Comparison of ENCODE assay signal across 8 cellular contexts in genomic region chr20:44967207-44967807, GRCh38. TPM values are rescaled to one million over a fixed set of nuclear protein-coding genes. Genes with fewer than 3 reads are reported as not detected.
DNase-seq lines count a peak whose midpoint lies in the region; TF ChIP-seq lines count a peak whose summit lies in the region.

No MANE protein-coding gene starts in this region.

- H3K4me2 ChIP-seq in Loucy (ENCODE audit: low read depth, low read length, poor library complexity, severe bottlenecking): peak overlapping the region; percentile 90

- DNase-seq in CD8-positive, alpha-beta memory T cell: peak in 4 of 5 donors; percentile 23 to 69 (median 54)
- DNase-seq in activated T-cell treated with anti-CD3 and anti-CD28 coated beads, Interleukin-2, amount 50 U/mL, for 1 hour: peak; percentile 48
- DNase-seq in germinal center (ENCODE audit: low spot score) (peak; percentile 41), COLO668 (lab: John Stamatoyannopoulos, UW; ENCODE audit: unreplicated experiment) (no peak), DMS79 (lab: John Stamatoyannopoulos, UW) (no peak), SK-N-DZ (ENCODE audit: low spot score) (no peak)

- H3K9me3 ChIP-seq in CD8-positive, alpha-beta memory T cell (ENCODE audit: low read length): no peaks in the 10 kb centered on the region
- H3K9me3 ChIP-seq in Loucy (ENCODE audit: insufficient read depth, low read depth, low read length): no peaks in the 10 kb centered on the region

- peak overlapping the region; percentile 89 for H3K27ac ChIP-seq in CD8-positive, alpha-beta memory T cell (ENCODE audit: low read depth, low read length)
- no peak overlapping the region for H3K27ac ChIP-seq in rectal smooth muscle tissue (ENCODE audit: low read depth, low read length)

- POLR2A ChIA-PET in CD8-positive, alpha-beta memory T cell (lab: Charles Lee): interaction anchor here (0.6 to 2.9 kb wide), 6 partner anchors 11 to 326 kb away, joined by 3 to 52 read pairs (median 4); partner anchors contain the start of gene YWHAB

- peak overlapping the region; percentile 94 to 99 (median 96) for H3K4me3 Mint-ChIP-seq in CD8-positive, alpha-beta memory T cell

- H3K27me3 Mint-ChIP-seq in CD8-positive, alpha-beta memory T cell: peaks cover 0 to 3% of the 10 kb centered on the region in 2 donors

- no peak for TF ChIP-seq CTCF in Loucy (conservative IDR thresholded peaks at IDR 0.05; ENCODE audit: low read length)

- peaks cover 57% of the 10 kb centered on the region for H3K79me2 ChIP-seq in Loucy (ENCODE audit: insufficient read depth, low read length)

- H3K4me3 ChIP-seq in CD8-positive, alpha-beta memory T cell (ENCODE audit: low read length): peak overlapping the region; percentile 99
- H3K4me3 ChIP-seq in Loucy (ENCODE audit: low read length, poor library complexity, severe bottlenecking) (peak overlapping the region; percentile 96), rectal smooth muscle tissue (ENCODE audit: low read length) (peak overlapping the region; percentile 96)

- CTCF ChIA-PET in CD8-positive, alpha-beta memory T cell (lab: Charles Lee): interaction anchor here (0.9 to 4.5 kb wide), 5 partner anchors 10 to 82 kb away, joined by 3 to 35 read pairs (median 4); partner anchors contain the start of gene YWHAB

- no peaks in the 10 kb centered on the region for H3K9me2 ChIP-seq in Loucy (replicated peaks; ENCODE audit: low read depth, low read length)

- H4K20me1 ChIP-seq in Loucy (ENCODE audit: insufficient read depth, low read length, poor library complexity, severe bottlenecking): peaks cover 17% of the 10 kb centered on the region

- peaks cover 48 to 51% (median 48%) of the 10 kb centered on the region in 3 donors for H3K4me1 Mint-ChIP-seq in CD8-positive, alpha-beta memory T cell

- H3F3A ChIP-seq in Loucy (ENCODE audit: low read depth): peaks cover 3% of the 10 kb centered on the region; the same call in 1 of the 2 replicates

- H3K4me1 ChIP-seq in CD8-positive, alpha-beta memory T cell (ENCODE audit: insufficient read depth, low read length): peaks cover 25% of the 10 kb centered on the region
- H3K4me1 ChIP-seq in Loucy (ENCODE audit: insufficient read depth, low read length, poor library complexity, severe bottlenecking) (peaks cover 45% of the 10 kb centered on the region), rectal smooth muscle tissue (ENCODE audit: control insufficient read depth, insufficient read depth, low read length) (no peaks in the 10 kb centered on the region)

- H3K9me3 Mint-ChIP-seq in CD8-positive, alpha-beta memory T cell: no peaks in the 10 kb centered on the region

- H3K36me3 ChIP-seq in CD8-positive, alpha-beta memory T cell (ENCODE audit: insufficient read depth, low read length): peaks cover under 1% of the 10 kb centered on the region
- 0 out of 2 replicates have a peak, but pooled peaks cover 3% of the 10 kb centered on the region for H3K36me3 ChIP-seq in Loucy (ENCODE audit: insufficient read depth, low read length)
- H3K36me3 ChIP-seq in rectal smooth muscle tissue (ENCODE audit: control insufficient read depth, insufficient read depth, low read length): peaks cover 2% of the 10 kb centered on the region

- peak overlapping the region; percentile 89 to 100 (median 94) for H3K27ac Mint-ChIP-seq in CD8-positive, alpha-beta memory T cell

- H3K9ac ChIP-seq in Loucy (ENCODE audit: low read depth, low read length, poor library complexity, severe bottlenecking) (peak overlapping the region; percentile 80), rectal smooth muscle tissue (ENCODE audit: low read length) (peak overlapping the region; percentile 86)

- H2AFZ ChIP-seq in Loucy (ENCODE audit: low read length): no peak overlapping the region

- H3K27me3 ChIP-seq in CD8-positive, alpha-beta memory T cell (ENCODE audit: insufficient read depth, low read length, poor library complexity, severe bottlenecking): no peaks in the 10 kb centered on the region
- H3K27me3 ChIP-seq in Loucy (ENCODE audit: insufficient read depth, low read length, poor library complexity, severe bottlenecking): no peaks in the 10 kb centered on the region
- no peaks in the 10 kb centered on the region for H3K27me3 ChIP-seq in rectal smooth muscle tissue (ENCODE audit: control insufficient read depth, insufficient read depth, low read length)

- peaks cover 6 to 53% (median 6%) of the 10 kb centered on the region in 3 donors for H3K36me3 Mint-ChIP-seq in CD8-positive, alpha-beta memory T cell

RNA-seq across cellular contexts. Expression of gene STK4, which starts 1.0 kb away (rescaled TPM):
- 100 to 1,000 TPM; 200 to 210 TPM for total RNA-seq in CD8-positive, alpha-beta memory T cell
- 192 TPM for polyA plus RNA-seq in CD8-positive, alpha-beta memory T cell
- 27.6 and 29.1 TPM in 2 replicates for polyA plus RNA-seq in SK-N-DZ (2014; cell fraction: cytosol; rRNA removed)
- polyA plus RNA-seq in SK-N-DZ (2014; cell fraction: nucleus; rRNA removed): 17.6 and 28.1 TPM in 2 replicates

RNA-seq across cellular contexts. Expression of gene TOMM34, which starts 7.1 kb away (rescaled TPM):
- 10 to 100 TPM; 75.4 to 76.8 TPM for total RNA-seq in CD8-positive, alpha-beta memory T cell
- polyA plus RNA-seq in CD8-positive, alpha-beta memory T cell: 21.0 TPM
- polyA plus RNA-seq in SK-N-DZ (2014; cell fraction: cytosol; rRNA removed): 77.3 and 88.2 TPM in 2 replicates
- 42.9 and 44.3 TPM in 2 replicates for polyA plus RNA-seq in SK-N-DZ (2014; cell fraction: nucleus; rRNA removed)

RNA-seq across cellular contexts. Expression of gene PABPC1L, which starts 57.4 kb away (rescaled TPM):
- 10 to 100 TPM; 61.1 to 61.4 TPM for total RNA-seq in CD8-positive, alpha-beta memory T cell
- polyA plus RNA-seq in CD8-positive, alpha-beta memory T cell: 1.3 TPM
- polyA plus RNA-seq in SK-N-DZ (2014; cell fraction: cytosol; rRNA removed): 14.1 and 21.6 TPM in 2 replicates
- polyA plus RNA-seq in SK-N-DZ (2014; cell fraction: nucleus; rRNA removed): 68.0 and 143 TPM in 2 replicates

Comparison
In these comparisons a context has a peak if more than half of its experiments do, and no peak if none do; other contexts are left out.
1. DNase-seq: peak in CD8-positive, alpha-beta memory T cell (4 of 5), activated T-cell treated with anti-CD3 and anti-CD28 coated beads, Interleukin-2, amount 50 U/mL, for 1 hour (single experiment) and germinal center (single experiment); none in COLO668 (single experiment), DMS79 (single experiment) and SK-N-DZ (single experiment).
2. Peak in every context shown above with its lines, with median percentiles within 50 percentile points of each other: H3K4me3 ChIP-seq.